Comparison of ENCODE assay signal across 8 cellular contexts in genomic region chr2:85611705-85612587, GRCh38. TPM values are rescaled to one million over a fixed set of nuclear protein-coding genes. Genes with fewer than 3 reads are reported as not detected.
DNase-seq lines count a peak whose midpoint lies in the region; ATAC-seq, FAIRE-seq and TF ChIP-seq lines count a peak whose summit lies in the region.

Gene C2orf68 (minus strand): TSS chr2:85612066. CDS start chr2:85611984, 82 bp downstream.

- DNase-seq in CD14-positive monocyte (ENCODE audit: low spot score) (peak; percentile 83), GM19239 (ENCODE audit: insufficient read length, low spot score) (peak; percentile 91), NCI-H748 treated with DMSO at 0.1 percent for 48 hours (lab: John Stamatoyannopoulos, UW) (peak; percentile 35), dermis blood vessel endothelial cell (peak; percentile 88), right lobe of liver (peak; percentile 94 to 95 (median 94))
- DNase-seq in activated CD4-positive, alpha-beta T cell treated with anti-CD3 and anti-CD28 coated beads, Interleukin-2, amount 50 U/mL, for 48 hours: peak; percentile 90 to 92
- peak; percentile 73 to 84 for DNase-seq in stimulated activated CD4-positive, alpha-beta T cell treated with anti-CD3 and anti-CD28 coated beads, Interleukin-4, amount 100 ng/mL, for 4 hours

- no peaks in the 10 kb centered on the region for H3K27me3 ChIP-seq in right lobe of liver

- ATAC-seq in HG03442 (IDR thresholded peaks at IDR 0.05; ENCODE audit: unreplicated experiment) (peak; percentile 70), right lobe of liver (peak; percentile 83 to 90 (median 84))

- H3K4me3 ChIP-seq in right lobe of liver: peak within 1 kb of the TSS; percentile 88 to 99 (median 93)

- intact Hi-C loops in CD14-positive monocyte (cut with micrococcal nuclease): loop anchor here (10.0 kb wide), 2 partner anchors 197 to 493 kb away; partner anchors contain the start of genes POLR1A (in 2 of the 2), PTCD3 (in 2 of the 2), CAPG (in 1 of the 2) and SH2D6 (in 1 of the 2)
- intact Hi-C loops in right lobe of liver (cut with DNase I): no loop called here

- peak; percentile 61 for FAIRE-seq in GM19239 (lab: Jason Lieb, UNC)

- H3K36me3 Mint-ChIP-seq in CD14-positive monocyte: peaks cover 23 to 32% of the 10 kb centered on the region in 2 donors

- peaks cover 0 to 29% (median under 1%) of the 10 kb centered on the region in 4 donors for H3K4me1 ChIP-seq in right lobe of liver

- peaks cover 27% of the 10 kb centered on the region for H3K4me1 Mint-ChIP-seq in CD14-positive monocyte

- peak within 1 kb of the TSS; percentile 82 to 94 (median 92) for H3K27ac Mint-ChIP-seq in CD14-positive monocyte

- TF ChIP-seq CTCF in CD14-positive monocyte (IDR thresholded peaks at IDR 0.05) (no peak), right lobe of liver (IDR thresholded peaks at IDR 0.05) (no peak)

- peak within 1 kb of the TSS; percentile 97 to 100 for H3K4me3 Mint-ChIP-seq in CD14-positive monocyte

- peaks cover 0 to 1% (median 0%) of the 10 kb centered on the region in 7 donors for H3K9me3 Mint-ChIP-seq in CD14-positive monocyte

- H3K9me3 ChIP-seq in right lobe of liver: no peaks in the 10 kb centered on the region

- H3K27ac ChIP-seq in right lobe of liver: peak within 1 kb of the TSS; percentile 16 to 70 (median 56)

- H3K36me3 ChIP-seq in right lobe of liver: peaks cover 0 to 12% (median 2%) of the 10 kb centered on the region in 4 donors

- WGBS in right lobe of liver (ENCODE audit: insufficient coverage, low coverage, low lambda C conversion rate, missing lambda C conversion rate): 7% methylated on average over 32 of the region's 73 CpGs

- peak; percentile 66 for TF ChIP-seq POLR2A in right lobe of liver (IDR thresholded peaks at IDR 0.05)

- peaks cover 0 to 1% (median 0%) of the 10 kb centered on the region in 3 donors for H3K27me3 Mint-ChIP-seq in CD14-positive monocyte (ENCODE audit: low read depth in 3 of 3)

RNA-seq across cellular contexts. Expression of gene C2orf68, which starts in this region (rescaled TPM):
- 10 to 100 TPM; 24.2 to 30.7 TPM for polyA plus RNA-seq in CD14-positive monocyte
- total RNA-seq in dermis blood vessel endothelial cell: 16.9 and 24.7 TPM in 2 replicates
- total RNA-seq in right lobe of liver: 10 to 100 TPM in 5 of 6 experiments, 1 to 10 TPM in 1; 7.6 to 22.7 (median 14.8) TPM

Comparison
In these comparisons a context has a peak if more than half of its experiments do, and no peak if none do; other contexts are left out.
1. Peak in every context shown above with its lines: DNase-seq, ATAC-seq, H3K4me3 ChIP-seq and H3K27ac ChIP-seq.
2. DNase-seq: peak in every context shown above with its lines; median percentile 94 in right lobe of liver; 91 in GM19239; 91 in activated CD4-positive, alpha-beta T cell treated with anti-CD3 and anti-CD28 coated beads, Interleukin-2, amount 50 U/mL, for 48 hours; 88 in dermis blood vessel endothelial cell; 83 in CD14-positive monocyte; 78 in stimulated activated CD4-positive, alpha-beta T cell treated with anti-CD3 and anti-CD28 coated beads, Interleukin-4, amount 100 ng/mL, for 4 hours; 35 in NCI-H748 treated with DMSO at 0.1 percent for 48 hours.
3. intact Hi-C loops: an anchor here in CD14-positive monocyte (10.0 kb wide); none called in right lobe of liver.